ENCODE assay signal across 1 cellular context in genomic region chr20:45373353-45374100, GRCh38.
A peak's percentile ranks its signal among the peaks of the same experiment; 100 is the strongest.
TF ChIP-seq lines count a peak whose summit lies in the region.

No MANE protein-coding gene starts in this region.

TF ChIP-seq in K562, 482 proteins besides CTCF, POLR2A, EP300 and RAD21 (continued from another document and continues in another):
- TF ChIP-seq WHSC1 (IDR thresholded peaks at IDR 0.05; ENCODE audit: low read length) (no peak), ILF3 (IDR thresholded peaks at IDR 0.05; ENCODE audit: borderline replicate concordance) (no peak), ETV5 (CRISPR knock-in tag; IDR thresholded peaks at IDR 0.05; ENCODE audit: low read depth) (no peak), NCOA1 (IDR thresholded peaks at IDR 0.05; ENCODE audit: low read depth) (0 out of 2 replicates have a peak, but pooled peaks have one; percentile 29), ATF1 (CRISPR knock-in tag; IDR thresholded peaks at IDR 0.05) (no peak), ATF1 (tag; IDR thresholded peaks at IDR 0.05) (0 out of 2 replicates have a peak, but pooled peaks have one; percentile 15), ZC3H11A (IDR thresholded peaks at IDR 0.05; ENCODE audit: low read depth, low read length) (no peak), MLX (CRISPR knock-in tag; conservative IDR thresholded peaks at IDR 0.05) (no peak), TFE3 (CRISPR knock-in tag; IDR thresholded peaks at IDR 0.05) (no peak), PCBP1 (IDR thresholded peaks at IDR 0.05; ENCODE audit: low read depth, low read length, poor library complexity, severe bottlenecking) (no peak), ZC3H4 (CRISPR knock-in tag; IDR thresholded peaks at IDR 0.05; ENCODE audit: borderline replicate concordance) (no peak), CEBPZ (IDR thresholded peaks at IDR 0.05; ENCODE audit: borderline replicate concordance, low read depth, low read length) (no peak), CHAMP1 (IDR thresholded peaks at IDR 0.05) (no peak), SRSF7 (optimal IDR thresholded peaks at IDR 0.05; ENCODE audit: low read depth, low read length) (no peak), MCM3 (IDR thresholded peaks at IDR 0.05) (no peak), L3MBTL2 (IDR thresholded peaks at IDR 0.05) (peak; percentile 81; the same call in 1 of the 2 replicates), HMGN3 (IDR thresholded peaks at IDR 0.05; ENCODE audit: borderline replicate concordance, extremely low read depth, insufficient read length, low read depth, low read length) (no peak), PRDM10 (IDR thresholded peaks at IDR 0.05; ENCODE audit: partially characterized antibody) (peak; percentile 96), EP400 (IDR thresholded peaks at IDR 0.05) (peak; percentile 77), AFF1 (IDR thresholded peaks at IDR 0.05; ENCODE audit: low read depth in 1 of 2, partially characterized antibody in 2 of 2) (peak in 1 of 2 experiments; percentile 58), GTF2B (IDR thresholded peaks at IDR 0.05; ENCODE audit: extremely low read depth, insufficient read length) (no peak), ZNF133 (CRISPR knock-in tag; IDR thresholded peaks at IDR 0.05) (no peak), MAFK (IDR thresholded peaks at IDR 0.05; ENCODE audit: low read length) (peak; percentile 28), ZBTB26 (CRISPR knock-in tag; IDR thresholded peaks at IDR 0.05) (no peak), ARID4B (CRISPR knock-in tag; IDR thresholded peaks at IDR 0.05) (no peak), ZC3H8 (IDR thresholded peaks at IDR 0.05) (no peak), PHF8 (IDR thresholded peaks at IDR 0.05; ENCODE audit: borderline replicate concordance, low read length) (peak; percentile 31; the same call in 1 of the 2 replicates), HBP1 (CRISPR knock-in tag; IDR thresholded peaks at IDR 0.05) (no peak), ARID2 (IDR thresholded peaks at IDR 0.05) (0 out of 2 replicates have a peak, but pooled peaks have one; percentile 52), HCFC1 (IDR thresholded peaks at IDR 0.05; ENCODE audit: low read depth, low read length) (no peak)
